ENCODE assay signal across 16 cellular contexts in genomic region chr17:3818786-3819185, GRCh38. TPM values are rescaled to one million over a fixed set of nuclear protein-coding genes. Genes with fewer than 3 reads are reported as not detected.
A peak's percentile ranks its signal among the peaks of the same experiment; 100 is the strongest.
DNase-seq lines count a peak whose midpoint lies in the region; ATAC-seq, FAIRE-seq and TF ChIP-seq lines count a peak whose summit lies in the region.
"Had no signal": no experiment of that assay in that cellular context is flagged by ENCODE, and none has a peak within 500 bp of the region (broad histone marks: within the 10 kb centered on the region; RNA-seq: fewer than 3 reads in every experiment).

No MANE protein-coding gene starts in this region.

- peaks cover 4% of the 10 kb centered on the region for H3K4me1 Mint-ChIP-seq in astrocyte (ENCODE audit: low read depth, unreplicated experiment)

- peak overlapping the region; percentile 14 for H3K9ac ChIP-seq in astrocyte (ENCODE audit: low read length)

- intact Hi-C loops in heart left ventricle (cut with DNase I) (loop anchor here in 1 of 10 donors (10.0 kb wide), 1 partner anchor 84 kb away; no protein-coding TSS in a partner anchor), cardiac septum (cut with DNase I) (no loop called here)

- FAIRE-seq in astrocyte (lab: Jason Lieb, UNC): peak; percentile 49

- no peak overlapping the region for H3K4me2 ChIP-seq in astrocyte (ENCODE audit: low read length)

- no peaks in the 10 kb centered on the region for H3K27me3 Mint-ChIP-seq in astrocyte (ENCODE audit: low read depth, unreplicated experiment)
- H3K27me3 Mint-ChIP-seq: progenitor cell of endocrine pancreas had no signal

- no peaks in the 10 kb centered on the region for H4K20me1 ChIP-seq in astrocyte (ENCODE audit: insufficient read depth, low read length)

- no peak for DNase-seq in heart left ventricle
- no peak for DNase-seq in cardiac septum (ENCODE audit: low spot score)
- peak; percentile 45 for DNase-seq in astrocyte (ENCODE audit: low read depth)
- peak; percentile 55 for DNase-seq in iris pigment epithelial cell (ENCODE audit: low read depth)
- DNase-seq in GDM1 (lab: John Stamatoyannopoulos, UW): no peak
- no peak for DNase-seq in NCI-H1092 (lab: John Stamatoyannopoulos, UW)
- no peak for DNase-seq in activated CD4-positive, alpha-beta T cell treated with anti-CD3 and anti-CD28 coated beads, Interleukin-2, amount 50 U/mL, for 4 hours
- DNase-seq: activated CD8-positive, alpha-beta memory T cell treated with anti-CD3 and anti-CD28 coated beads, Interleukin-2, amount 50 U/mL, for 48 hours; islet precursor cell; NCI-H2029; stimulated activated CD4-positive, alpha-beta T cell treated with anti-CD3 and anti-CD28 coated beads, Interleukin-15, amount 100 ng/mL, for 24 hours; testis had no signal

- H3K9me3 Mint-ChIP-seq in astrocyte (ENCODE audit: unreplicated experiment): no peaks in the 10 kb centered on the region
- H3K9me3 Mint-ChIP-seq: activated naive CD4-positive, alpha-beta T cell treated with anti-CD3 and anti-CD28 coated beads, Interleukin-2, amount 50 U/mL, for 72 hours had no signal

- ATAC-seq in heart left ventricle: peak; percentile 56 to 93 (median 81)
- ATAC-seq: activated naive CD4-positive, alpha-beta T cell treated with anti-CD3 and anti-CD28 coated beads, Interleukin-2, amount 50 U/mL, for 72 hours had no signal

- H3K4me1 ChIP-seq in heart left ventricle (peaks cover 0 to 9% (median 0%) of the 10 kb centered on the region in 12 donors), astrocyte (ENCODE audit: insufficient read depth, low read length) (no peaks in the 10 kb centered on the region)
- H3K4me1 ChIP-seq: testis had no signal

- TF ChIP-seq CTCF in heart left ventricle (IDR thresholded peaks at IDR 0.05): no peak
- no peak for TF ChIP-seq CTCF in astrocyte (IDR thresholded peaks at IDR 0.05; ENCODE audit: insufficient read depth, low read depth, low read length)

- H3K36me3 ChIP-seq in heart left ventricle (peaks cover 6 to 100% (median 99%) of the 10 kb centered on the region in 9 donors), astrocyte (ENCODE audit: insufficient read depth, low read length) (peaks cover 46% of the 10 kb centered on the region)

- peaks cover 21% of the 10 kb centered on the region for H3K36me3 Mint-ChIP-seq in astrocyte (ENCODE audit: low read depth, unreplicated experiment)

- H3K27ac Mint-ChIP-seq in astrocyte (ENCODE audit: unreplicated experiment): no peak overlapping the region
- H3K27ac Mint-ChIP-seq: progenitor cell of endocrine pancreas had no signal

- H3K27ac ChIP-seq in heart left ventricle (peak overlapping the region in 4 of 12 donors; percentile 54 to 72 (median 60)), astrocyte (ENCODE audit: low read depth, low read length) (peak overlapping the region; percentile 35), temporal lobe (ENCODE audit: low read depth, low read length) (peak overlapping the region; percentile 96)
- H3K27ac ChIP-seq: cardiac muscle cell, testis had no signal

- H2AFZ ChIP-seq in astrocyte (ENCODE audit: low read depth, low read length): no peak overlapping the region

- H3K9me3 ChIP-seq in heart left ventricle: no peaks in the 10 kb centered on the region
- no peaks in the 10 kb centered on the region for H3K9me3 ChIP-seq in astrocyte (ENCODE audit: insufficient read depth, low read depth, low read length)
- H3K9me3 ChIP-seq: testis had no signal

- H3K27me3 ChIP-seq in heart left ventricle (no peaks in the 10 kb centered on the region), astrocyte (ENCODE audit: insufficient read depth, low read length) (no peaks in the 10 kb centered on the region)
- H3K27me3 ChIP-seq: cardiac muscle cell, testis had no signal

- no peak overlapping the region for H3K4me3 Mint-ChIP-seq in astrocyte (ENCODE audit: unreplicated experiment)

- no peaks in the 10 kb centered on the region for H3K79me2 ChIP-seq in astrocyte (ENCODE audit: insufficient read depth, low read length)

- TF ChIP-seq POLR2A in heart left ventricle (IDR thresholded peaks at IDR 0.05): no peak

- WGBS in heart left ventricle, 4 donors: 53 to 70% (median 60%) methylated on average over 6 of the region's 6 CpGs

- H3K4me3 ChIP-seq in heart left ventricle (no peak overlapping the region), astrocyte (ENCODE audit: insufficient read depth, low read depth, low read length) (no peak overlapping the region)
- H3K4me3 ChIP-seq: cardiac muscle cell, testis had no signal

RNA-seq across cellular contexts. Expression of gene ITGAE, which starts 17.8 kb away (rescaled TPM):
- total RNA-seq in heart left ventricle (10 to 100 TPM in 8 of 9 donors, 1 to 10 TPM in 1; 7.1 to 17.1 (median 15.3) TPM), cardiac septum (20.3 TPM), astrocyte (23.3 and 30.9 TPM in 2 replicates), temporal lobe (7.6 TPM)
- 10 to 100 TPM; 15.3 to 32.9 TPM for polyA plus RNA-seq in heart left ventricle

RNA-seq across cellular contexts. Expression of gene NCBP3, which starts 27.3 kb away (rescaled TPM):
- total RNA-seq in heart left ventricle (10 to 100 TPM; 10.6 to 26.4 (median 21.6) TPM), cardiac septum (32.8 TPM), astrocyte (44.5 and 46.7 TPM in 2 replicates), temporal lobe (21.6 TPM)
- polyA plus RNA-seq in heart left ventricle: 10 to 100 TPM; 10.4 to 20.2 TPM

Comparison
In these comparisons a context has a peak if more than half of its experiments do, and no peak if none do; other contexts are left out.
1. DNase-seq: peak in astrocyte (single experiment) and iris pigment epithelial cell (single experiment); none in heart left ventricle (0 of 5), cardiac septum (single experiment), GDM1 (single experiment), NCI-H1092 (single experiment) and activated CD4-positive, alpha-beta T cell treated with anti-CD3 and anti-CD28 coated beads, Interleukin-2, amount 50 U/mL, for 4 hours (0 of 2).